In genomic region chr14:55661029-55661428, GRCh38 we compare ENCODE assay signal across 13 cellular contexts.
A peak's percentile ranks its signal among the peaks of the same experiment; 100 is the strongest.
DNase-seq lines count a peak whose midpoint lies in the region; ATAC-seq and TF ChIP-seq lines count a peak whose summit lies in the region.
"Had no signal": no experiment of that assay in that cellular context is flagged by ENCODE, and none has a peak within 500 bp of the region (broad histone marks: within the 10 kb centered on the region; RNA-seq: fewer than 3 reads in every experiment).

No MANE protein-coding gene starts in this region.

- H3K4me2 ChIP-seq in GM23248 (ENCODE audit: unreplicated experiment) = no peak overlapping the region
- H3K4me2 ChIP-seq: BLaER1 had no signal

- intact Hi-C loops in heart left ventricle (cut with DNase I) = loop anchor here in 1 of 10 donors (10.0 kb wide), 1 partner anchor 216 kb away; the partner anchor contains the start of gene TBPL2
- intact Hi-C loops in psoas muscle (cut with DNase I) = loop anchor here in 1 of 2 donors (2.0 kb wide), 1 partner anchor 48 kb away; no protein-coding TSS in a partner anchor

- H3K36me3 ChIP-seq in GM23248 (ENCODE audit: low read depth) = peaks cover 53% of the 10 kb centered on the region
- peaks cover 4 to 94% (median 78%) of the 10 kb centered on the region in 9 donors for H3K36me3 ChIP-seq in heart left ventricle
- peaks cover 3 to 58% of the 10 kb centered on the region in 2 donors for H3K36me3 ChIP-seq in psoas muscle (ENCODE audit: insufficient read depth in 1 of 2, low read depth in 1 of 2)

- no peaks in the 10 kb centered on the region for H4K20me1 ChIP-seq in GM23248 (ENCODE audit: insufficient read depth)
- H4K20me1 ChIP-seq: BLaER1 had no signal

- H3K4me1 Mint-ChIP-seq in activated T-cell treated with anti-CD3 and anti-CD28 coated beads, Interleukin-2, amount 50 U/mL, for 72 hours (ENCODE audit: low read depth) = peaks cover 15% of the 10 kb centered on the region
- H3K4me1 Mint-ChIP-seq in activated T-cell treated with anti-CD3 and anti-CD28 coated beads, Interleukin-2, amount 50 U/mL, for 4 hours (ENCODE audit: low read depth) = peaks cover 22% of the 10 kb centered on the region

- no peaks in the 10 kb centered on the region for H3F3A ChIP-seq in GM23248 (ENCODE audit: insufficient read depth)

- no peak overlapping the region for H3K27ac ChIP-seq in GM23248
- peak overlapping the region in 11 of 12 donors; percentile 10 to 64 (median 55) for H3K27ac ChIP-seq in heart left ventricle
- peak overlapping the region; percentile 79 for H3K27ac ChIP-seq in psoas muscle
- H3K27ac ChIP-seq: 22Rv1, BLaER1 had no signal

- H3K9me3 Mint-ChIP-seq in activated T-cell treated with anti-CD3 and anti-CD28 coated beads, Interleukin-2, amount 50 U/mL, for 72 hours = no peaks in the 10 kb centered on the region
- no peaks in the 10 kb centered on the region for H3K9me3 Mint-ChIP-seq in activated T-cell treated with anti-CD3 and anti-CD28 coated beads, Interleukin-2, amount 50 U/mL, for 4 hours

- no peaks in the 10 kb centered on the region for H3K27me3 ChIP-seq in GM23248 (replicated peaks; ENCODE audit: insufficient read depth)
- H3K27me3 ChIP-seq in heart left ventricle = no peaks in the 10 kb centered on the region
- no peaks in the 10 kb centered on the region for H3K27me3 ChIP-seq in psoas muscle (ENCODE audit: insufficient read depth in 3 of 3, low read length in 2 of 3)
- H3K27me3 ChIP-seq: BLaER1 had no signal

- no peaks in the 10 kb centered on the region for H3K9me2 ChIP-seq in GM23248 (ENCODE audit: insufficient read depth)

- TF ChIP-seq POLR2A in heart left ventricle (IDR thresholded peaks at IDR 0.05) = no peak

- no peak for ATAC-seq in activated T-cell treated with anti-CD3 and anti-CD28 coated beads, Interleukin-2, amount 50 U/mL, for 72 hours (replicated peaks in 1 of 2)
- ATAC-seq in activated T-cell treated with anti-CD3 and anti-CD28 coated beads, Interleukin-2, amount 50 U/mL, for 4 hours = no peak
- ATAC-seq in heart left ventricle (peak in 3 of 4 donors; percentile 68 to 77 (median 70)), psoas muscle (peak; percentile 53 to 87 (median 82)), HG03457 (IDR thresholded peaks at IDR 0.05; ENCODE audit: unreplicated experiment) (no peak)
- ATAC-seq: HCT116 had no signal

- DNase-seq in activated T-cell treated with anti-CD3 and anti-CD28 coated beads, Interleukin-2, amount 50 U/mL, for 72 hours = no peak
- DNase-seq in activated T-cell treated with anti-CD3 and anti-CD28 coated beads, Interleukin-2, amount 50 U/mL, for 4 hours = no peak
- DNase-seq in GM23248 = peak; percentile 6
- no peak for DNase-seq in heart left ventricle
- no peak for DNase-seq in psoas muscle
- no peak for DNase-seq in mesenteric fat pad (ENCODE audit: low spot score)
- no peak for DNase-seq in SKM-1 treated with dmso at 0.1 percent for 144 hours (lab: John Stamatoyannopoulos, UW; ENCODE audit: unreplicated experiment)
- DNase-seq: DMS53, GF-D8 had no signal

- H3K79me2 ChIP-seq in GM23248 (ENCODE audit: insufficient read depth) = peaks cover 3% of the 10 kb centered on the region; the same call in 1 of the 2 replicates

- H3K9me3 ChIP-seq in GM23248 (ENCODE audit: low read depth) (no peaks in the 10 kb centered on the region), heart left ventricle (no peaks in the 10 kb centered on the region), psoas muscle (no peaks in the 10 kb centered on the region)
- H3K9me3 ChIP-seq: BLaER1 had no signal

- in situ Hi-C loops in GM23248 (cut with MboI) = no loop called here

- H3K36me3 Mint-ChIP-seq in activated T-cell treated with anti-CD3 and anti-CD28 coated beads, Interleukin-2, amount 50 U/mL, for 72 hours (ENCODE audit: insufficient read depth in 2 of 2) = peaks cover 0 to 21% of the 10 kb centered on the region in 2 donors
- peaks cover 53% of the 10 kb centered on the region for H3K36me3 Mint-ChIP-seq in activated T-cell treated with anti-CD3 and anti-CD28 coated beads, Interleukin-2, amount 50 U/mL, for 4 hours (ENCODE audit: insufficient read depth)

- TF ChIP-seq CTCF in heart left ventricle (IDR thresholded peaks at IDR 0.05) (no peak), psoas muscle (IDR thresholded peaks at IDR 0.05) (no peak)

- H3K27me3 Mint-ChIP-seq in activated T-cell treated with anti-CD3 and anti-CD28 coated beads, Interleukin-2, amount 50 U/mL, for 72 hours (ENCODE audit: low read depth) = no peaks in the 10 kb centered on the region
- H3K27me3 Mint-ChIP-seq in activated T-cell treated with anti-CD3 and anti-CD28 coated beads, Interleukin-2, amount 50 U/mL, for 4 hours (ENCODE audit: low read depth) = no peaks in the 10 kb centered on the region

- H3K27ac Mint-ChIP-seq in activated T-cell treated with anti-CD3 and anti-CD28 coated beads, Interleukin-2, amount 50 U/mL, for 72 hours = peak overlapping the region; percentile 68

- H3K4me1 ChIP-seq in GM23248 (ENCODE audit: insufficient read depth) (no peaks in the 10 kb centered on the region), heart left ventricle (peaks cover 0 to 16% (median 4%) of the 10 kb centered on the region in 12 donors), psoas muscle (peaks cover 22% of the 10 kb centered on the region)
- H3K4me1 ChIP-seq: BLaER1 had no signal

- no peak overlapping the region for H3K4me3 Mint-ChIP-seq in activated T-cell treated with anti-CD3 and anti-CD28 coated beads, Interleukin-2, amount 50 U/mL, for 72 hours
- H3K4me3 Mint-ChIP-seq in activated T-cell treated with anti-CD3 and anti-CD28 coated beads, Interleukin-2, amount 50 U/mL, for 4 hours = no peak overlapping the region

- H2AFZ ChIP-seq in GM23248 = no peak overlapping the region

- H3K9ac ChIP-seq in GM23248 = no peak overlapping the region
- H3K9ac ChIP-seq: BLaER1 had no signal

- H3K4me3 ChIP-seq in GM23248 = no peak overlapping the region
- H3K4me3 ChIP-seq in heart left ventricle = peak overlapping the region in 1 of 12 donors; percentile 1
- H3K4me3 ChIP-seq in psoas muscle = peak overlapping the region; percentile 37
- H3K4me3 ChIP-seq: BLaER1 had no signal

Comparison
In these comparisons a context has a peak if more than half of its experiments do, and no peak if none do; other contexts are left out.
1. ATAC-seq: peak in heart left ventricle (3 of 4) and psoas muscle (4 of 4); none in activated T-cell treated with anti-CD3 and anti-CD28 coated beads, Interleukin-2, amount 50 U/mL, for 72 hours (0 of 2), activated T-cell treated with anti-CD3 and anti-CD28 coated beads, Interleukin-2, amount 50 U/mL, for 4 hours (0 of 2) and HG03457 (single experiment).